In genomic region chr3:105354429-105354828, GRCh38 we compare ENCODE assay signal across 12 cellular contexts. TPM values are rescaled to one million over a fixed set of nuclear protein-coding genes. Genes with fewer than 3 reads are reported as not detected.
DNase-seq lines count a peak whose midpoint lies in the region; ATAC-seq, FAIRE-seq and TF ChIP-seq lines count a peak whose summit lies in the region.
"Had no signal": no experiment of that assay in that cellular context is flagged by ENCODE, and none has a peak within 500 bp of the region (broad histone marks: within the 10 kb centered on the region; RNA-seq: fewer than 3 reads in every experiment).

No MANE protein-coding gene starts in this region.

- H3K27me3 ChIP-seq in adipocyte (replicated peaks; ENCODE audit: control insufficient read depth, insufficient read depth, low read length) (no peaks in the 10 kb centered on the region), keratinocyte (ENCODE audit: control insufficient read depth, extremely low read depth, insufficient read depth, low read length) (no peaks in the 10 kb centered on the region), subcutaneous abdominal adipose tissue (ENCODE audit: control insufficient read depth in 5 of 5, insufficient read depth in 4 of 5, low read length in 5 of 5) (peaks cover 0 to 8% (median 5%) of the 10 kb centered on the region in 5 donors)
- H3K27me3 ChIP-seq: uterus had no signal

- H3K4me3 ChIP-seq in adipocyte (ENCODE audit: low read length) (peak overlapping the region; percentile 78), keratinocyte (ENCODE audit: control insufficient read depth in 2 of 3, extremely low read depth in 1 of 3, insufficient read depth in 2 of 3, low read depth in 1 of 3, low read length in 3 of 3) (no peak overlapping the region), subcutaneous abdominal adipose tissue (ENCODE audit: low read depth in 1 of 5, low read length in 5 of 5) (peak overlapping the region in 3 of 5 donors; percentile 4 to 36 (median 28))
- H3K4me3 ChIP-seq: uterus had no signal

- H3K36me3 ChIP-seq in adipocyte (ENCODE audit: control insufficient read depth, insufficient read depth, low read length, severe bottlenecking) (no peaks in the 10 kb centered on the region), keratinocyte (ENCODE audit: control insufficient read depth in 2 of 2, extremely low read depth in 1 of 2, insufficient read depth in 2 of 2, low read length in 2 of 2) (no peaks in the 10 kb centered on the region), subcutaneous abdominal adipose tissue (ENCODE audit: control insufficient read depth in 5 of 5, insufficient read depth in 5 of 5, low read length in 5 of 5) (no peaks in the 10 kb centered on the region)
- H3K36me3 ChIP-seq: uterus had no signal

- peak overlapping the region; percentile 36 for H3K4me3 Mint-ChIP-seq in activated T-cell treated with anti-CD3 and anti-CD28 coated beads, Interleukin-2, amount 50 U/mL, for 24 hours
- H3K4me3 Mint-ChIP-seq in activated T-cell treated with anti-CD3 and anti-CD28 coated beads, Interleukin-2, amount 50 U/mL, for 4 hours: no peak overlapping the region

- H2AFZ ChIP-seq in keratinocyte (ENCODE audit: control insufficient read depth, low read length): peak overlapping the region; percentile 80

- H3K27ac ChIP-seq in keratinocyte (ENCODE audit: control insufficient read depth, insufficient read depth, low read length) (no peak overlapping the region), subcutaneous abdominal adipose tissue (ENCODE audit: low read depth, low read length) (no peak overlapping the region)
- H3K27ac ChIP-seq: uterus had no signal

- H3K9ac ChIP-seq in adipocyte (ENCODE audit: low read length): peak overlapping the region; percentile 83
- no peak overlapping the region for H3K9ac ChIP-seq in keratinocyte (ENCODE audit: control insufficient read depth, extremely low read depth, insufficient read depth, low read length)
- no peak overlapping the region for H3K9ac ChIP-seq in subcutaneous abdominal adipose tissue (ENCODE audit: low read length in 5 of 5)

- no peaks in the 10 kb centered on the region for H4K20me1 ChIP-seq in keratinocyte (ENCODE audit: control insufficient read depth, extremely low read depth, insufficient read depth, low read length)

- no peak for ATAC-seq in activated T-cell treated with anti-CD3 and anti-CD28 coated beads, Interleukin-2, amount 50 U/mL, for 4 hours
- ATAC-seq in HG03196 (IDR thresholded peaks at IDR 0.05; ENCODE audit: unreplicated experiment): no peak

- H3K4me1 ChIP-seq in adipocyte (ENCODE audit: control insufficient read depth, insufficient read depth, low read length) (peaks cover 50% of the 10 kb centered on the region), keratinocyte (ENCODE audit: control insufficient read depth, extremely low read depth, insufficient read depth, low read length) (peaks cover 51% of the 10 kb centered on the region), subcutaneous abdominal adipose tissue (ENCODE audit: control insufficient read depth in 5 of 5, insufficient read depth in 5 of 5, low read length in 5 of 5) (peaks cover 0 to 5% (median 3%) of the 10 kb centered on the region in 5 donors)
- H3K4me1 ChIP-seq: uterus had no signal

- no peaks in the 10 kb centered on the region for H3K9me1 ChIP-seq in keratinocyte (ENCODE audit: control insufficient read depth, extremely low read depth, insufficient read depth, low read length)

- no peak overlapping the region for H3K27ac Mint-ChIP-seq in activated T-cell treated with anti-CD3 and anti-CD28 coated beads, Interleukin-2, amount 50 U/mL, for 24 hours
- H3K27ac Mint-ChIP-seq: T-helper 1 cell treated with Interleukin-12 subunit alpha and Interleukin-12 subunit beta and Interleukin-4 antibody, amounts not matched to agents 30 μg/mL and 1 μg/mL, for 36 hours had no signal

- H3K9me3 ChIP-seq in adipocyte (ENCODE audit: control insufficient read depth, low read length) (no peaks in the 10 kb centered on the region), keratinocyte (ENCODE audit: control insufficient read depth, low read depth, low read length) (no peaks in the 10 kb centered on the region), subcutaneous abdominal adipose tissue (ENCODE audit: control insufficient read depth in 5 of 5, low read length in 5 of 5) (no peaks in the 10 kb centered on the region)
- H3K9me3 ChIP-seq: uterus had no signal

- peaks cover 27% of the 10 kb centered on the region for H3K4me1 Mint-ChIP-seq in activated T-cell treated with anti-CD3 and anti-CD28 coated beads, Interleukin-2, amount 50 U/mL, for 24 hours (ENCODE audit: low read depth)
- peaks cover 12% of the 10 kb centered on the region for H3K4me1 Mint-ChIP-seq in activated T-cell treated with anti-CD3 and anti-CD28 coated beads, Interleukin-2, amount 50 U/mL, for 4 hours (ENCODE audit: low read depth)

- H3K4me2 ChIP-seq in keratinocyte (ENCODE audit: control insufficient read depth, extremely low read depth, insufficient read depth, low read depth, low read length): peak overlapping the region; percentile 58

- no peak for TF ChIP-seq CTCF in keratinocyte (optimal IDR thresholded peaks at IDR 0.05 in 1 of 3, IDR thresholded peaks at IDR 0.05 in 1 of 3, conservative IDR thresholded peaks at IDR 0.05 in 1 of 3; ENCODE audit: extremely low read depth in 1 of 3, insufficient read depth in 2 of 3, low read length in 3 of 3)

- H3K9me3 Mint-ChIP-seq in activated T-cell treated with anti-CD3 and anti-CD28 coated beads, Interleukin-2, amount 50 U/mL, for 24 hours: no peaks in the 10 kb centered on the region
- H3K9me3 Mint-ChIP-seq in activated T-cell treated with anti-CD3 and anti-CD28 coated beads, Interleukin-2, amount 50 U/mL, for 4 hours: no peaks in the 10 kb centered on the region
- H3K9me3 Mint-ChIP-seq: T-helper 1 cell treated with Interleukin-12 subunit alpha and Interleukin-12 subunit beta and Interleukin-4 antibody, amounts not matched to agents 30 μg/mL and 1 μg/mL, for 36 hours had no signal

- dilution Hi-C loops in keratinocyte (cut with MboI; ENCODE audit: extremely low pct_ligation_motif_present, low sequenced_read_pairs): no loop called here

- peaks cover 74% of the 10 kb centered on the region for H3K27me3 Mint-ChIP-seq in activated T-cell treated with anti-CD3 and anti-CD28 coated beads, Interleukin-2, amount 50 U/mL, for 24 hours
- H3K27me3 Mint-ChIP-seq in activated T-cell treated with anti-CD3 and anti-CD28 coated beads, Interleukin-2, amount 50 U/mL, for 4 hours (ENCODE audit: low read depth): peaks cover 58% of the 10 kb centered on the region

- no peaks in the 10 kb centered on the region for H3K36me3 Mint-ChIP-seq in activated T-cell treated with anti-CD3 and anti-CD28 coated beads, Interleukin-2, amount 50 U/mL, for 24 hours (ENCODE audit: low read depth)
- H3K36me3 Mint-ChIP-seq in activated T-cell treated with anti-CD3 and anti-CD28 coated beads, Interleukin-2, amount 50 U/mL, for 4 hours (ENCODE audit: insufficient read depth): no peaks in the 10 kb centered on the region

- FAIRE-seq in keratinocyte (lab: Jason Lieb, UNC): peak; percentile 75

- H3K79me2 ChIP-seq in keratinocyte (ENCODE audit: control insufficient read depth, insufficient read depth, low read length): no peaks in the 10 kb centered on the region

- DNase-seq in activated T-cell treated with anti-CD3 and anti-CD28 coated beads, Interleukin-2, amount 50 U/mL, for 24 hours: no peak
- no peak for DNase-seq in activated T-cell treated with anti-CD3 and anti-CD28 coated beads, Interleukin-2, amount 50 U/mL, for 4 hours
- peak; percentile 59 for DNase-seq in adipocyte (ENCODE audit: low read depth)
- DNase-seq in keratinocyte (ENCODE audit: low read depth, low spot score): no peak
- DNase-seq in NCI-H2029 treated with DMSO at 0.1 percent for 48 hours (lab: John Stamatoyannopoulos, UW): no peak
- no peak for DNase-seq in NCI-H1417 treated with DMSO at 0.1 percent for 48 hours (lab: John Stamatoyannopoulos, UW)
- DNase-seq: activated effector memory CD4-positive, alpha-beta T cell treated with anti-CD3 and anti-CD28 coated beads, Interleukin-2, amount 50 U/mL, for 16 hours; NCI-H345; uterus had no signal

RNA-seq across cellular contexts. Expression of gene ALCAM, which starts 12.3 kb away (rescaled TPM):
- 10 to 100 TPM in 2 of 3 donors, 1 to 10 TPM in 1; 8.7 to 11.1 (median 10.7) TPM for total RNA-seq in activated T-cell treated with anti-CD3 and anti-CD28 coated beads, Interleukin-2, amount 50 U/mL, for 4 hours
- 49.9 to 71.3 TPM (median 67.6 TPM) in 3 replicates for polyA plus RNA-seq in keratinocyte
- 38.9 TPM for polyA plus RNA-seq in keratinocyte (2011; ENCODE audit: low read depth)
- 16.5 and 38.3 TPM in 2 replicates for polyA plus RNA-seq in keratinocyte (2011; cell fraction: cytosol; rRNA removed)
- 54.5 and 77.6 TPM in 2 replicates for polyA plus RNA-seq in keratinocyte (2011; cell fraction: nucleus; rRNA removed)
- 22.5 and 56.2 TPM in 2 replicates for polyA plus RNA-seq in keratinocyte (2012; ENCODE audit: low replicate concordance)
- polyA minus RNA-seq in keratinocyte: 19.3 to 124 TPM (median 59.1 TPM) in 3 replicates
- polyA minus RNA-seq in keratinocyte (2011; cell fraction: cytosol; rRNA and poly(A)+ RNA removed): 37.8 TPM
- 84.6 and 158 TPM in 2 replicates for polyA minus RNA-seq in keratinocyte (2011; cell fraction: nucleus; rRNA and poly(A)+ RNA removed)

Comparison
In these comparisons a context has a peak if more than half of its experiments do, and no peak if none do; other contexts are left out.
1. H3K4me3 ChIP-seq: peak in adipocyte (single experiment) and subcutaneous abdominal adipose tissue (3 of 5); none in keratinocyte (0 of 3).